Comparison of ENCODE assay signal across 18 cellular contexts in the genomic region with DNA sequence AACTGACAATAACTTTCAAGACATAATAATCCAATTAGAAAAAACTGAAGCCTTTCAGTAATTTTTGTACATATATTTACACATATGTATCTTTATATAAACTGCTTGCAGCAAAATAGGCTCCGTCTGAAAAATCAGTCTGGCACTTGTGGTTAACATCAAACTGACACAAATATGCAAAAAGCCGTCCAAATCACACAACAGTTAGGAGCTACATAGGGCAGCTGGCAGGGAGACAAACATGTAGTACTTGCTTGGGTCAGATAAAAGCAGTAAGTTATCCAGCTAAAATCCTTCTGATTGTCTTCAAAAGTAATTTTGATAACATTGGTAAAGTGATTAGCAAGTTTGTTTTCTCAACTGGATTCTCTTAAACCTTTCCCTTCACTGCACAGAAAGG. TPM values are rescaled to one million over a fixed set of nuclear protein-coding genes. Genes with fewer than 3 reads are reported as not detected.
DNase-seq lines count a peak whose midpoint lies in the region; ATAC-seq, FAIRE-seq and TF ChIP-seq lines count a peak whose summit lies in the region.
"Had no signal": no experiment of that assay in that cellular context is flagged by ENCODE, and none has a peak within 500 bp of the region (broad histone marks: within the 10 kb centered on the region; RNA-seq: fewer than 3 reads in every experiment).

No MANE protein-coding gene starts in this region.

- FAIRE-seq in frontal cortex (lab: Jason Lieb, UNC): no peak

- peak overlapping the region; percentile 19 for H3K27ac Mint-ChIP-seq in activated naive CD8-positive, alpha-beta T cell
- H3K27ac Mint-ChIP-seq in activated naive CD8-positive, alpha-beta T cell treated with anti-CD3 and anti-CD28 coated beads for 36 hours: no peak overlapping the region

- TF ChIP-seq CTCF in VCaP (conservative IDR thresholded peaks at IDR 0.05) (no peak), fibroblast of the aortic adventitia (IDR thresholded peaks at IDR 0.05; ENCODE audit: insufficient read depth, low read length) (no peak), upper lobe of right lung (IDR thresholded peaks at IDR 0.05) (no peak)

- no peaks in the 10 kb centered on the region for H3K27me3 Mint-ChIP-seq in activated naive CD8-positive, alpha-beta T cell
- H3K27me3 Mint-ChIP-seq in activated naive CD8-positive, alpha-beta T cell treated with anti-CD3 and anti-CD28 coated beads for 36 hours: no peaks in the 10 kb centered on the region
- H3K27me3 Mint-ChIP-seq: effector memory CD8-positive, alpha-beta T cell had no signal

- no peak overlapping the region for H3K4me3 Mint-ChIP-seq in activated naive CD8-positive, alpha-beta T cell
- no peak overlapping the region for H3K4me3 Mint-ChIP-seq in activated naive CD8-positive, alpha-beta T cell treated with anti-CD3 and anti-CD28 coated beads for 36 hours
- H3K4me3 Mint-ChIP-seq: effector memory CD8-positive, alpha-beta T cell had no signal

- ATAC-seq in upper lobe of right lung: peak; percentile 18
- ATAC-seq: body of pancreas; effector memory CD8-positive, alpha-beta T cell had no signal

- H3K36me3 ChIP-seq in upper lobe of right lung: peaks cover 9% of the 10 kb centered on the region

- DNase-seq in activated naive CD8-positive, alpha-beta T cell treated with anti-CD3 and anti-CD28 coated beads for 36 hours: no peak
- DNase-seq in fibroblast of the aortic adventitia (ENCODE audit: low read depth) (peak; percentile 94), upper lobe of right lung (no peak), T1000 (lab: John Stamatoyannopoulos, UW) (no peak), frontal cortex (ENCODE audit: low spot score in 2 of 2) (no peak), A172 (ENCODE audit: low spot score) (no peak)
- DNase-seq: activated CD4-positive, alpha-beta T cell treated with anti-CD3 and anti-CD28 coated beads, Interleukin-2, amount 50 U/mL, for 48 hours; AML-193; body of pancreas; DMS 273 treated with DMSO at 0.1 percent for 48 hours; effector memory CD8-positive, alpha-beta T cell; NCI-H1105 treated with DMSO at 0.1 percent for 48 hours; retina; stimulated activated CD4-positive, alpha-beta T cell treated with anti-CD3 and anti-CD28 coated beads, Interleukin-2, amount 100 ng/mL, for 24 hours; thyroid gland had no signal

- no peaks in the 10 kb centered on the region for H3K27me3 ChIP-seq in upper lobe of right lung
- H3K27me3 ChIP-seq: body of pancreas, thyroid gland had no signal

- peaks cover 34% of the 10 kb centered on the region for H3K4me1 ChIP-seq in upper lobe of right lung

- no peaks in the 10 kb centered on the region for H3K9me3 ChIP-seq in upper lobe of right lung
- H3K9me3 ChIP-seq: body of pancreas, thyroid gland had no signal

- H3K4me1 Mint-ChIP-seq in activated naive CD8-positive, alpha-beta T cell (ENCODE audit: low read depth): peaks cover 1% of the 10 kb centered on the region
- peaks cover 2% of the 10 kb centered on the region for H3K4me1 Mint-ChIP-seq in activated naive CD8-positive, alpha-beta T cell treated with anti-CD3 and anti-CD28 coated beads for 36 hours

- H3K4me3 ChIP-seq in fibroblast of the aortic adventitia (ENCODE audit: low read depth, low read length) (no peak overlapping the region), upper lobe of right lung (no peak overlapping the region)
- H3K4me3 ChIP-seq: body of pancreas, thyroid gland had no signal

- no peaks in the 10 kb centered on the region for H3K9me3 Mint-ChIP-seq in activated naive CD8-positive, alpha-beta T cell (ENCODE audit: low read depth)
- H3K9me3 Mint-ChIP-seq in activated naive CD8-positive, alpha-beta T cell treated with anti-CD3 and anti-CD28 coated beads for 36 hours: no peaks in the 10 kb centered on the region
- H3K9me3 Mint-ChIP-seq: effector memory CD8-positive, alpha-beta T cell had no signal

- peak overlapping the region; percentile 94 for H3K27ac ChIP-seq in VCaP
- no peak overlapping the region for H3K27ac ChIP-seq in upper lobe of right lung
- H3K27ac ChIP-seq: body of pancreas, thyroid gland had no signal

- H3K36me3 Mint-ChIP-seq in activated naive CD8-positive, alpha-beta T cell: no peaks in the 10 kb centered on the region
- peaks cover 3% of the 10 kb centered on the region for H3K36me3 Mint-ChIP-seq in activated naive CD8-positive, alpha-beta T cell treated with anti-CD3 and anti-CD28 coated beads for 36 hours

- intact Hi-C loops in upper lobe of right lung (cut with DNase I): no loop called here

RNA-seq across cellular contexts. Expression of a gene that starts 14.7 kb away (rescaled TPM):
- total RNA-seq in activated naive CD8-positive, alpha-beta T cell treated with anti-CD3 and anti-CD28 coated beads for 36 hours: not detected
- total RNA-seq in fibroblast of the aortic adventitia (ENCODE audit: low replicate concordance) (not detected in 2 replicates), upper lobe of right lung (not detected), frontal cortex (not detected)
- total RNA-seq in A172 (2014; rRNA removed; shearing (Covaris generic)): not detected in 2 replicates
- total RNA-seq: body of pancreas, lung microvascular endothelial cell, thyroid gland had no signal

RNA-seq across cellular contexts. Expression of a gene that starts 26.1 kb away (rescaled TPM):
- not detected for total RNA-seq in activated naive CD8-positive, alpha-beta T cell treated with anti-CD3 and anti-CD28 coated beads for 36 hours
- total RNA-seq in fibroblast of the aortic adventitia (ENCODE audit: low replicate concordance) (not detected in 2 replicates), upper lobe of right lung (not detected), frontal cortex (not detected)
- total RNA-seq in A172 (2014; rRNA removed; shearing (Covaris generic)): not detected in 2 replicates
- total RNA-seq: body of pancreas, lung microvascular endothelial cell, thyroid gland had no signal
